Comparison of ENCODE assay signal across 14 cellular contexts in the genomic region with DNA sequence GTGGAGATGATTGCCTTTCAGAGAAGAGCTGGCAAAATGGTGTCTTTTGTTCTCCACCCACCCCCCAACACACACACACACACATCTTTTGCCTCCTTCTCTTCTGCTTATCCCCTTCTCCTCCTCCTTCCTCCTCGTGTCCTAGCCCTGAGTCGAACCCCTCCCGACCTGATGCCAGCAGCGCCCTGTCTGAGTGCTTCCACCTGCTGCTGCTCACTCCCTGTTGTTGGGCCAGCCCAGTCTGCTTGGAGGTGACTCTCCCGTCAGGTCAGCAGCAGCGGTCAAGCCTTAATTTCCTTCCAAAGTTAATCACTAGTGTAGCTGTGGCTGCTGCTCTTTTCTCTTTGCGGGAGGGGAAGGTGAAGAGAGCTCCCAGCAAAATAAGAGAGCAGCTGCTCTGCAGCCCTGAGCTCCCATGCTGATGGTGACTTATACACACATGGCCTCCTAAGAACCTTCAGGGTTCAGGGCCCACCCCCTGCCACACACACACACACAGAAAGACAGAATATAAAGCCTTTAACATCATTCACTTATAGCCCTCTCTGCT. TPM values are rescaled to one million over a fixed set of nuclear protein-coding genes. Genes with fewer than 3 reads are reported as not detected.
DNase-seq lines count a peak whose midpoint lies in the region; ATAC-seq and TF ChIP-seq lines count a peak whose summit lies in the region.
"Had no signal": no experiment of that assay in that cellular context is flagged by ENCODE, and none has a peak within 500 bp of the region (broad histone marks: within the 10 kb centered on the region; RNA-seq: fewer than 3 reads in every experiment).

No MANE protein-coding gene starts in this region.

- intact Hi-C loops in stomach (cut with DNase I; ENCODE audit: low total_unique reads) = no loop called here

- H3K36me3 Mint-ChIP-seq in T-helper 17 cell (ENCODE audit: low read depth) = peaks cover 8% of the 10 kb centered on the region

- no peak overlapping the region for H3K27ac ChIP-seq in stomach

- WGBS in stomach, 5 donors = 49 to 64% (median 53%) methylated on average over 7 of the region's 7 CpGs

- TF ChIP-seq EP300 in stomach (IDR thresholded peaks at IDR 0.05) = no peak

- H3K27me3 Mint-ChIP-seq in T-helper 17 cell = peaks cover 54% of the 10 kb centered on the region

- CTCF ChIA-PET in AG04449 (lab: Yijun Ruan, JAX) = interaction anchor here (1.0 kb wide), 1 partner anchor 283 kb away, joined by 3 read pairs; no protein-coding TSS in a partner anchor

- peaks cover 5 to 15% (median 11%) of the 10 kb centered on the region in 4 donors for H3K4me1 ChIP-seq in stomach

- peak overlapping the region; percentile 42 for H3K4me3 Mint-ChIP-seq in T-helper 17 cell

- TF ChIP-seq POLR2A in stomach (IDR thresholded peaks at IDR 0.05) = no peak

- H3K9me3 ChIP-seq in T-helper 17 cell (ENCODE audit: control insufficient read depth, low read length, poor library complexity, severe bottlenecking) (no peaks in the 10 kb centered on the region), stomach (peaks cover 0 to 9% (median 3%) of the 10 kb centered on the region in 4 donors)

- peak overlapping the region; percentile 12 for H3K27ac Mint-ChIP-seq in T-helper 17 cell
- H3K27ac Mint-ChIP-seq: activated T-cell treated with anti-CD3 and anti-CD28 coated beads, Interleukin-2, amount 50 U/mL, for 72 hours had no signal

- H3K4me3 ChIP-seq in AG04449 (ENCODE audit: low read depth, low read length) = peak overlapping the region; percentile 15; the same call in 1 of the 2 replicates
- H3K4me3 ChIP-seq in iPS-11a (ENCODE audit: low read depth, low read length) = peak overlapping the region; percentile 62
- H3K4me3 ChIP-seq in stomach = peak overlapping the region in 2 of 4 donors; percentile 6 to 14

- no peaks in the 10 kb centered on the region for H3K36me3 ChIP-seq in stomach

- no peak for TF ChIP-seq CTCF in AG04449 (IDR thresholded peaks at IDR 0.05; ENCODE audit: insufficient read depth, low read length, missing control alignments)
- TF ChIP-seq CTCF in omental fat pad (IDR thresholded peaks at IDR 0.05) = no peak
- TF ChIP-seq CTCF in stomach (IDR thresholded peaks at IDR 0.05) = no peak

- H3K4me1 Mint-ChIP-seq in T-helper 17 cell = peaks cover 6% of the 10 kb centered on the region

- no peak for DNase-seq in AG04449 (ENCODE audit: low read depth, low spot score)
- no peak for DNase-seq in T-helper 17 cell
- no peak for DNase-seq in omental fat pad (ENCODE audit: low spot score)
- no peak for DNase-seq in 8988T
- DNase-seq in Ammon's horn (ENCODE audit: low spot score) = no peak
- no peak for DNase-seq in stomach
- no peak for DNase-seq in CD1c-positive myeloid dendritic cell (ENCODE audit: extremely low spot score)
- DNase-seq: activated CD4-positive, alpha-beta T cell treated with anti-CD3 and anti-CD28 coated beads, Interleukin-2, amount 50 U/mL, for 1 hour; activated T-cell treated with anti-CD3 and anti-CD28 coated beads, Interleukin-2, amount 50 U/mL, for 72 hours; hypothalamus; mammary epithelial cell; NCI-H187; NCI-H510A had no signal

- ATAC-seq in T-helper 17 cell (no peak), omental fat pad (ENCODE audit: low FRiP score) (peak; percentile 19)
- ATAC-seq: activated T-cell treated with anti-CD3 and anti-CD28 coated beads, Interleukin-2, amount 50 U/mL, for 72 hours had no signal

- POLR2A ChIA-PET in AG04449 (lab: Yijun Ruan, JAX) = no interaction called here

- H3K27me3 ChIP-seq in stomach = peaks cover 0 to 35% (median 29%) of the 10 kb centered on the region in 3 donors

RNA-seq across cellular contexts. Expression of gene GAS1, which starts 43.8 kb away (rescaled TPM):
- total RNA-seq in T-helper 17 cell = under 1 TPM; 0.37 to 0.42 TPM
- total RNA-seq in omental fat pad = 100 to 1,000 TPM in 2 of 4 donors, 10 to 100 TPM in 2; 27.0 to 328 (median 97.9) TPM
- 100 to 1,000 TPM in 1 of 5 donors, 10 to 100 TPM in 4; 25.4 to 103 (median 33.3) TPM for total RNA-seq in stomach
- 1 to 10 TPM in 1 of 3 donors, under 1 TPM in 2; 0.87 to 2.5 (median 0.92) TPM for polyA plus RNA-seq in stomach

Comparison
In these comparisons a context has a peak if more than half of its experiments do, and no peak if none do; other contexts are left out.
1. RNA of gene GAS1, which starts 43.8 kb away (total RNA-seq): 27.0 to 328 TPM in omental fat pad and 25.4 to 103 TPM in stomach; 0.37 to 0.42 TPM in T-helper 17 cell; every median in the first group is over 10 times any median in the second.